ENCODE assay signal across 26 cellular contexts in genomic region chr22:38834215-38834953, GRCh38. TPM values are rescaled to one million over a fixed set of nuclear protein-coding genes. Genes with fewer than 3 reads are reported as not detected.
DNase-seq lines count a peak whose midpoint lies in the region; ATAC-seq, FAIRE-seq and TF ChIP-seq lines count a peak whose summit lies in the region.
"Had no signal": no experiment of that assay in that cellular context is flagged by ENCODE, and none has a peak within 500 bp of the region (broad histone marks: within the 10 kb centered on the region; RNA-seq: fewer than 3 reads in every experiment).

No MANE protein-coding gene starts in this region.

- H2BK120ac ChIP-seq in H1 (replicated peaks; ENCODE audit: low read depth, low read length) = no peak overlapping the region

- H3K4me2 ChIP-seq in H1 (ENCODE audit: insufficient read depth in 1 of 2, low read depth in 2 of 2, low read length in 2 of 2) = no peak overlapping the region

- 0 out of 2 replicates have a peak overlapping the region, but pooled peaks have one; percentile 49 for H2BK15ac ChIP-seq in H1 (ENCODE audit: low read length)

- TF ChIP-seq POLR2A in H1 (IDR thresholded peaks at IDR 0.05; ENCODE audit: control extremely low read depth in 1 of 2, low read depth in 2 of 2, low read length in 2 of 2) = no peak

- TF ChIP-seq EP300 in H1 (IDR thresholded peaks at IDR 0.05; ENCODE audit: borderline replicate concordance in 1 of 2, low read depth in 2 of 2, low read length in 2 of 2) = no peak

- peaks cover 0 to 3% of the 10 kb centered on the region in 2 experiments for H4K20me1 ChIP-seq in H1 (replicated peaks in 1 of 2; ENCODE audit: control insufficient read depth in 1 of 2, insufficient read depth in 2 of 2, low read length in 2 of 2)

- H4K8ac ChIP-seq in H1 (ENCODE audit: extremely low read depth, insufficient read depth, low read length) = no peak overlapping the region

- no peak overlapping the region for H3K14ac ChIP-seq in H1 (ENCODE audit: insufficient read length)

- CTCF ChIA-PET in H1 (lab: Charles Lee; ENCODE audit: partially characterized antibody) = interaction anchor here (0.5 to 5.6 kb wide), 12 partner anchors 8 to 93 kb away, joined by 3 to 53 read pairs (median 6); partner anchors contain the start of gene NPTXR

- no peak for FAIRE-seq in H1 (lab: Jason Lieb, UNC)
- FAIRE-seq: GM12892 had no signal

- no peak overlapping the region for H3K56ac ChIP-seq in H1 (replicated peaks; ENCODE audit: insufficient read length, low read depth, low read length)

- H3K27ac ChIP-seq in H1 (ENCODE audit: low read depth, low read length) (no peak overlapping the region), temporal lobe (ENCODE audit: low read depth, low read length) (peak overlapping the region; percentile 21)

- H3K9ac ChIP-seq in H1 (replicated peaks in 1 of 4; ENCODE audit: extremely low read depth in 1 of 4, low read depth in 3 of 4, low read length in 3 of 4) = no peak overlapping the region

- peaks cover 2% of the 10 kb centered on the region for H3K27me3 Mint-ChIP-seq in activated CD4-positive, alpha-beta T cell treated with anti-CD3 and anti-CD28 coated beads, Interleukin-2, amount 10 ng/mL, durations not matched to agents 24 days and 14 days

- H3K79me2 ChIP-seq in H1 (ENCODE audit: control insufficient read depth in 1 of 2, insufficient read depth in 2 of 2, low read length in 2 of 2) = no peaks in the 10 kb centered on the region

- H3K23ac ChIP-seq in H1 (ENCODE audit: insufficient read length) = no peak overlapping the region

- no peaks in the 10 kb centered on the region for H3K9me3 ChIP-seq in H1 (ENCODE audit: insufficient read depth in 2 of 2, low read depth in 1 of 2, low read length in 1 of 2)
- H3K9me3 ChIP-seq: BE2C had no signal

- peak overlapping the region; percentile 80; the same call in 1 of the 2 replicates for H2BK20ac ChIP-seq in H1 (ENCODE audit: low read length)

- H3K18ac ChIP-seq in H1 (ENCODE audit: extremely low read depth, low read length) = no peak overlapping the region

- no peak overlapping the region for H2AFZ ChIP-seq in H1 (ENCODE audit: low read length)

- intact Hi-C loops in activated CD4-positive, alpha-beta T cell treated with anti-CD3 and anti-CD28 coated beads, Interleukin-2, amount 10 ng/mL, durations not matched to agents 24 days and 14 days (cut with micrococcal nuclease) = no loop called here

- H3K23me2 ChIP-seq in H1 (ENCODE audit: low read depth, low read length) = peaks cover 1% of the 10 kb centered on the region; the same call in 1 of the 2 replicates

- H3K4me1 ChIP-seq in H1 (replicated peaks in 1 of 4; ENCODE audit: control insufficient read depth in 3 of 4, insufficient read depth in 4 of 4, low read length in 3 of 4) = peaks cover 0 to 6% (median 3%) of the 10 kb centered on the region in 4 experiments; a peak in 5 of 7 replicates
- H3K4me1 ChIP-seq: BE2C had no signal

- no peaks in the 10 kb centered on the region for H3K36me3 ChIP-seq in H1 (ENCODE audit: control insufficient read depth in 2 of 4, insufficient read depth in 4 of 4, low read length in 3 of 4)
- H3K36me3 ChIP-seq: BE2C had no signal

- H3K36me3 Mint-ChIP-seq in activated CD4-positive, alpha-beta T cell treated with anti-CD3 and anti-CD28 coated beads, Interleukin-2, amount 10 ng/mL, durations not matched to agents 24 days and 14 days (ENCODE audit: low read depth) = no peaks in the 10 kb centered on the region
- H3K36me3 Mint-ChIP-seq: CD14-positive monocyte had no signal

- TF ChIP-seq CTCF in H1 (IDR thresholded peaks at IDR 0.05; ENCODE audit: control extremely low read depth in 1 of 3, insufficient read depth in 1 of 3, low read depth in 1 of 3, low read length in 3 of 3) = no peak

- H3K79me1 ChIP-seq in H1 (ENCODE audit: low read depth, low read length) = no peaks in the 10 kb centered on the region

- H4K91ac ChIP-seq in H1 (replicated peaks; ENCODE audit: insufficient read length, low read length) = no peak overlapping the region

- H3K27me3 ChIP-seq in H1 (replicated peaks in 1 of 4; ENCODE audit: control insufficient read depth in 3 of 4, extremely low read depth in 1 of 4, insufficient read depth in 3 of 4, low read length in 3 of 4) = no peaks in the 10 kb centered on the region
- H3K27me3 ChIP-seq: BE2C had no signal

- H3K4ac ChIP-seq in H1 (replicated peaks; ENCODE audit: insufficient read length, low read depth, low read length) = no peak overlapping the region

- peak; percentile 23 for DNase-seq in NCI-H82 (lab: John Stamatoyannopoulos, UW)
- DNase-seq in NCI-H82 treated with DMSO at 0.1 percent for 48 hours (lab: John Stamatoyannopoulos, UW; ENCODE audit: unreplicated experiment) = no peak
- DNase-seq in H1 (ENCODE audit: low read depth in 1 of 2, low spot score in 2 of 2) = no peak
- no peak for DNase-seq in activated CD4-positive, alpha-beta T cell treated with anti-CD3 and anti-CD28 coated beads, Interleukin-2, amount 10 ng/mL, durations not matched to agents 24 days and 14 days
- DNase-seq: 8988T; ACHN; BE2C; CD8-positive, alpha-beta memory T cell; DMS153; DND-41; KBM-7; MV-4-11; NCI-H1105; NCI-H1436 treated with DMSO at 0.1 percent for 48 hours; NCI-H1930; NCI-H2107; NCI-H524 treated with DMSO at 0.1 percent for 48 hours; NCI-H774; RPMI8226; SHP77 had no signal

- POLR2A ChIA-PET in H1 (lab: Charles Lee; ENCODE audit: partially characterized antibody) = interaction anchor here (0.7 to 1.7 kb wide), 4 partner anchors 9 to 521 kb away, joined by 3 to 5 read pairs (median 4); partner anchors contain the start of gene NPTXR

- ATAC-seq in GM21447 (IDR thresholded peaks at IDR 0.05; ENCODE audit: unreplicated experiment) (no peak), HG03135 (IDR thresholded peaks at IDR 0.05; ENCODE audit: unreplicated experiment) (no peak)
- ATAC-seq: HCT116 had no signal

- no peak overlapping the region; the same call in 1 of the 2 replicates for H2BK5ac ChIP-seq in H1 (ENCODE audit: low read depth, low read length)

- H3K4me3 ChIP-seq in H1 (ENCODE audit: extremely low read depth in 1 of 4, insufficient read depth in 2 of 4, low read depth in 3 of 4, low read length in 4 of 4) = no peak overlapping the region

- H2AK5ac ChIP-seq in H1 (ENCODE audit: low read depth, low read length) = no peak overlapping the region; the same call in 1 of the 2 replicates

- no peaks in the 10 kb centered on the region for H3K9me3 Mint-ChIP-seq in activated CD4-positive, alpha-beta T cell treated with anti-CD3 and anti-CD28 coated beads, Interleukin-2, amount 10 ng/mL, durations not matched to agents 24 days and 14 days
- H3K9me3 Mint-ChIP-seq: CD14-positive monocyte; CD8-positive, alpha-beta memory T cell had no signal

- H3K4me3 Mint-ChIP-seq in activated CD4-positive, alpha-beta T cell treated with anti-CD3 and anti-CD28 coated beads, Interleukin-2, amount 10 ng/mL, durations not matched to agents 24 days and 14 days = no peak overlapping the region
- H3K4me3 Mint-ChIP-seq: CD14-positive monocyte; CD8-positive, alpha-beta memory T cell had no signal

- no peak overlapping the region for H4K5ac ChIP-seq in H1 (ENCODE audit: insufficient read length, low read depth, low read length)

- H3K27ac Mint-ChIP-seq in activated CD4-positive, alpha-beta T cell treated with anti-CD3 and anti-CD28 coated beads, Interleukin-2, amount 10 ng/mL, durations not matched to agents 24 days and 14 days = no peak overlapping the region

- 83% methylated on average over 13 of the region's 13 CpGs; no CpG with 5 or more reads in 1 of the 2 experiments for WGBS in H1 (ENCODE audit: extremely low coverage in 1 of 2, insufficient coverage in 1 of 2, insufficient read length in 1 of 2, insufficient replicate concordance in 2 of 2, low coverage in 1 of 2, low lambda C conversion rate in 2 of 2, missing lambda C conversion rate in 1 of 2), 2 experiments

- TF ChIP-seq RAD21 in H1 (IDR thresholded peaks at IDR 0.05 in 1 of 2, conservative IDR thresholded peaks at IDR 0.05 in 1 of 2; ENCODE audit: low read depth in 2 of 2, low read length in 2 of 2) = no peak

- no peak overlapping the region for H2BK12ac ChIP-seq in H1 (ENCODE audit: low read depth, low read length)

- H3K4me1 Mint-ChIP-seq in activated CD4-positive, alpha-beta T cell treated with anti-CD3 and anti-CD28 coated beads, Interleukin-2, amount 10 ng/mL, durations not matched to agents 24 days and 14 days = no peaks in the 10 kb centered on the region

RNA-seq across cellular contexts. Expression of gene NPTXR, which starts 9.4 kb away (rescaled TPM):
- total RNA-seq in H1 (2021; fragmentation: NEBNext Ultra II Directional; extraction: Animal tissue kit (Norgen Biotek cat#: 25700)) = 5.8 and 6.4 TPM in 2 replicates
- 3.7 and 4.9 TPM in 2 replicates for polyA plus RNA-seq in H1 (2011; rRNA removed)
- 3.3 TPM for polyA plus RNA-seq in H1 (2011; cell fraction: cytosol; rRNA removed)
- 3.8 TPM for polyA plus RNA-seq in H1 (2011; cell fraction: nucleus; rRNA removed)
- polyA plus RNA-seq in H1 (2012, experiment 1 of 2) = 5.5 to 8.8 TPM (median 6.9 TPM) in 4 replicates
- 5.3 TPM for polyA plus RNA-seq in H1 (2012, experiment 2 of 2)
- 5.2 TPM for polyA plus RNA-seq in H1 (2013, experiment 1 of 2)
- polyA plus RNA-seq in H1 (2013, experiment 2 of 2) = 6.0 TPM
- polyA minus RNA-seq in H1 (2011; rRNA and poly(A)+ RNA removed) = 5.1 and 5.9 TPM in 2 replicates
- 8.6 TPM for polyA minus RNA-seq in H1 (2011; cell fraction: cytosol; rRNA and poly(A)+ RNA removed)
- 2.4 TPM for polyA minus RNA-seq in H1 (2011; cell fraction: nucleus; rRNA and poly(A)+ RNA removed)
- 20.9 TPM for total RNA-seq in temporal lobe
- total RNA-seq in activated CD4-positive, alpha-beta T cell treated with anti-CD3 and anti-CD28 coated beads, Interleukin-2, amount 10 ng/mL, durations not matched to agents 24 days and 14 days = 0.98 and 1.0 TPM in 2 replicates
- polyA plus RNA-seq: CD14-positive monocyte had no signal

RNA-seq across cellular contexts. Expression of gene CBX6, which starts 37.6 kb away (rescaled TPM):
- total RNA-seq in H1 (2021; fragmentation: NEBNext Ultra II Directional; extraction: Animal tissue kit (Norgen Biotek cat#: 25700)) = 27.5 and 28.2 TPM in 2 replicates
- polyA plus RNA-seq in H1 (2011; rRNA removed) = 10.6 and 11.7 TPM in 2 replicates
- 6.3 TPM for polyA plus RNA-seq in H1 (2011; cell fraction: cytosol; rRNA removed)
- 33.5 TPM for polyA plus RNA-seq in H1 (2011; cell fraction: nucleus; rRNA removed)
- polyA plus RNA-seq in H1 (2012, experiment 1 of 2) = 12.9 to 17.7 TPM (median 14.7 TPM) in 4 replicates
- 13.0 TPM for polyA plus RNA-seq in H1 (2012, experiment 2 of 2)
- 10.8 TPM for polyA plus RNA-seq in H1 (2013, experiment 1 of 2)
- 11.2 TPM for polyA plus RNA-seq in H1 (2013, experiment 2 of 2)
- polyA minus RNA-seq in H1 (2011; rRNA and poly(A)+ RNA removed) = 15.0 and 17.1 TPM in 2 replicates
- polyA minus RNA-seq in H1 (2011; cell fraction: cytosol; rRNA and poly(A)+ RNA removed) = 22.2 TPM
- 50.0 TPM for polyA minus RNA-seq in H1 (2011; cell fraction: nucleus; rRNA and poly(A)+ RNA removed)
- total RNA-seq in temporal lobe = 21.9 TPM
- 178 and 180 TPM in 2 replicates for total RNA-seq in activated CD4-positive, alpha-beta T cell treated with anti-CD3 and anti-CD28 coated beads, Interleukin-2, amount 10 ng/mL, durations not matched to agents 24 days and 14 days

RNA-seq across cellular contexts. Expression of gene DNAL4, which starts 40.4 kb away (rescaled TPM):
- total RNA-seq in H1 (2021; fragmentation: NEBNext Ultra II Directional; extraction: Animal tissue kit (Norgen Biotek cat#: 25700)) = 7.8 and 8.8 TPM in 2 replicates
- polyA plus RNA-seq in H1 (2011; rRNA removed) = 14.0 and 23.4 TPM in 2 replicates
- 17.7 TPM for polyA plus RNA-seq in H1 (2011; cell fraction: cytosol; rRNA removed)
- 17.5 TPM for polyA plus RNA-seq in H1 (2011; cell fraction: nucleus; rRNA removed)
- polyA plus RNA-seq in H1 (2012, experiment 1 of 2) = 7.9 to 11.2 TPM (median 10.6 TPM) in 4 replicates
- 12.6 TPM for polyA plus RNA-seq in H1 (2012, experiment 2 of 2)
- polyA plus RNA-seq in H1 (2013, experiment 1 of 2) = 7.5 TPM
- 8.2 TPM for polyA plus RNA-seq in H1 (2013, experiment 2 of 2)
- 6.9 and 7.1 TPM in 2 replicates for polyA minus RNA-seq in H1 (2011; rRNA and poly(A)+ RNA removed)
- 5.4 TPM for polyA minus RNA-seq in H1 (2011; cell fraction: cytosol; rRNA and poly(A)+ RNA removed)
- 2.5 TPM for polyA minus RNA-seq in H1 (2011; cell fraction: nucleus; rRNA and poly(A)+ RNA removed)
- 17.7 TPM for total RNA-seq in temporal lobe
- 5.5 and 6.3 TPM in 2 replicates for total RNA-seq in activated CD4-positive, alpha-beta T cell treated with anti-CD3 and anti-CD28 coated beads, Interleukin-2, amount 10 ng/mL, durations not matched to agents 24 days and 14 days
